In the genomic region with DNA sequence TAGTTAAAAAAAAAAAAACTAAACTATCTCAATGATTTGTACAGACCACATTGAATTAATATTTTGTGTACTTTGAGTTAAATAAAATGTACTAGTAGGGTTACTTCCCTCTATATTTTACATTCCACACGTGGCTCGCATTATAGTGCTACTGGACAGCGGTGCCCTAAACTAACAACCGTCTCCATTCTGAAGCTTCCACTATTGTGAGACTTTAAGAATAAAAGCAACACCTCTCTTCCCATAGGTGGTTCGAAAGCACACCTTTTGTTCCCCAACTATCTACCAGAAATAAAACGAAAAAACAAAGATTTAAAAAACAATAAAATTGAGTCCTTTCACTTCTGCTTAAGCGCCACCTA, we compare ENCODE assay signal across 8 cellular contexts. TPM values are rescaled to one million over a fixed set of nuclear protein-coding genes. Genes with fewer than 3 reads are reported as not detected.
DNase-seq lines count a peak whose midpoint lies in the region; ATAC-seq and TF ChIP-seq lines count a peak whose summit lies in the region.

No MANE protein-coding gene starts in this region.

- no peaks in the 10 kb centered on the region for H3K9me3 Mint-ChIP-seq in activated T-cell treated with anti-CD3 and anti-CD28 coated beads, Interleukin-2, amount 50 U/mL, for 72 hours
- H3K9me3 Mint-ChIP-seq in activated naive CD8-positive, alpha-beta T cell (ENCODE audit: low read depth): no peaks in the 10 kb centered on the region

- H3K36me3 Mint-ChIP-seq in activated T-cell treated with anti-CD3 and anti-CD28 coated beads, Interleukin-2, amount 50 U/mL, for 72 hours (ENCODE audit: insufficient read depth in 2 of 2): peaks cover 5 to 8% of the 10 kb centered on the region in 2 donors
- H3K36me3 Mint-ChIP-seq in activated naive CD8-positive, alpha-beta T cell: no peaks in the 10 kb centered on the region

- H3K27ac ChIP-seq in thoracic aorta: peak overlapping the region; percentile 69 to 81

- H3K9me3 ChIP-seq in thoracic aorta: no peaks in the 10 kb centered on the region

- no peaks in the 10 kb centered on the region for H3K27me3 ChIP-seq in thoracic aorta (replicated peaks; ENCODE audit: insufficient read depth)

- TF ChIP-seq CTCF in thoracic aorta (IDR thresholded peaks at IDR 0.05): no peak

- no peaks in the 10 kb centered on the region for H3K27me3 Mint-ChIP-seq in activated T-cell treated with anti-CD3 and anti-CD28 coated beads, Interleukin-2, amount 50 U/mL, for 72 hours (ENCODE audit: low read depth)
- no peaks in the 10 kb centered on the region for H3K27me3 Mint-ChIP-seq in activated naive CD8-positive, alpha-beta T cell

- H3K36me3 ChIP-seq in thoracic aorta: no peaks in the 10 kb centered on the region

- H3K4me3 ChIP-seq in thoracic aorta: peak overlapping the region; percentile 88

- no peak for ATAC-seq in activated T-cell treated with anti-CD3 and anti-CD28 coated beads, Interleukin-2, amount 50 U/mL, for 72 hours (replicated peaks in 1 of 2)
- ATAC-seq in thoracic aorta (ENCODE audit: insufficient number of reproducible peaks, low FRiP score, low read depth): no peak
- no peak for ATAC-seq in GM21737 (IDR thresholded peaks at IDR 0.05; ENCODE audit: unreplicated experiment)

- peaks cover 14 to 25% of the 10 kb centered on the region in 2 donors for H3K4me1 ChIP-seq in thoracic aorta (ENCODE audit: control insufficient read depth in 1 of 2, low read depth in 2 of 2)

- peak overlapping the region; percentile 96 to 100 for H3K4me3 Mint-ChIP-seq in activated T-cell treated with anti-CD3 and anti-CD28 coated beads, Interleukin-2, amount 50 U/mL, for 72 hours
- peak overlapping the region; percentile 98 for H3K4me3 Mint-ChIP-seq in activated naive CD8-positive, alpha-beta T cell

- DNase-seq in activated T-cell treated with anti-CD3 and anti-CD28 coated beads, Interleukin-2, amount 50 U/mL, for 72 hours: no peak
- DNase-seq in activated T-cell treated with anti-CD3 and anti-CD28 coated beads, Interleukin-2, amount 50 U/mL, for 1 hour: no peak
- peak; percentile 21 for DNase-seq in iris pigment epithelial cell (ENCODE audit: low read depth)
- no peak for DNase-seq in thoracic aorta (ENCODE audit: low spot score)
- no peak for DNase-seq in NCI-H1048 (lab: John Stamatoyannopoulos, UW)
- no peak for DNase-seq in NCI-H2081 (lab: John Stamatoyannopoulos, UW)

- H3K4me1 Mint-ChIP-seq in activated T-cell treated with anti-CD3 and anti-CD28 coated beads, Interleukin-2, amount 50 U/mL, for 72 hours (ENCODE audit: low read depth): peaks cover 38% of the 10 kb centered on the region
- H3K4me1 Mint-ChIP-seq in activated naive CD8-positive, alpha-beta T cell (ENCODE audit: low read depth): peaks cover 45% of the 10 kb centered on the region

- peak overlapping the region; percentile 100 for H3K27ac Mint-ChIP-seq in activated T-cell treated with anti-CD3 and anti-CD28 coated beads, Interleukin-2, amount 50 U/mL, for 72 hours
- H3K27ac Mint-ChIP-seq in activated naive CD8-positive, alpha-beta T cell: peak overlapping the region; percentile 95

RNA-seq across cellular contexts. Expression of gene TTC17, which starts 0.4 kb away (rescaled TPM):
- total RNA-seq in activated T-cell treated with anti-CD3 and anti-CD28 coated beads, Interleukin-2, amount 50 U/mL, for 72 hours: 10 to 100 TPM; 67.8 to 68.2 TPM
- 100 to 1,000 TPM; 105 to 126 TPM for total RNA-seq in thoracic aorta

RNA-seq across cellular contexts. Expression of gene API5, which starts 46.5 kb away (rescaled TPM):
- total RNA-seq in activated T-cell treated with anti-CD3 and anti-CD28 coated beads, Interleukin-2, amount 50 U/mL, for 72 hours: 100 to 1,000 TPM in 1 of 2 donors, 10 to 100 TPM in 1; 90.7 to 111 TPM
- 100 to 1,000 TPM in 1 of 2 donors, 10 to 100 TPM in 1; 48.9 to 133 TPM for total RNA-seq in thoracic aorta
